Comparison of ENCODE assay signal across 8 cellular contexts in genomic region chr14:96038920-96039632, GRCh38. TPM values are rescaled to one million over a fixed set of nuclear protein-coding genes. Genes with fewer than 3 reads are reported as not detected.
DNase-seq lines count a peak whose midpoint lies in the region; ATAC-seq, FAIRE-seq and TF ChIP-seq lines count a peak whose summit lies in the region.

Gene C14orf132, plus strand, starts transcription at chr14:96039362. Its CDS starts 139 bp downstream, at chr14:96039501.

- no peak for TF ChIP-seq CTCF in GM12865 (IDR thresholded peaks at IDR 0.05; ENCODE audit: insufficient read depth, low read depth, low read length, missing control alignments)
- no peak for TF ChIP-seq CTCF in activated CD8-positive, alpha-beta T cell treated with anti-CD3 and anti-CD28 coated beads for 36 hours (IDR thresholded peaks at IDR 0.05)
- no peak for TF ChIP-seq CTCF in H1 (IDR thresholded peaks at IDR 0.05; ENCODE audit: control extremely low read depth in 1 of 3, insufficient read depth in 1 of 3, low read depth in 1 of 3, low read length in 3 of 3)

- no peak for TF ChIP-seq RAD21 in H1 (IDR thresholded peaks at IDR 0.05 in 1 of 2, conservative IDR thresholded peaks at IDR 0.05 in 1 of 2; ENCODE audit: low read depth in 2 of 2, low read length in 2 of 2)

- peak within 1 kb of the TSS; percentile 28 for H3K4me3 ChIP-seq in GM12865 (ENCODE audit: low read depth, low read length)
- peak within 1 kb of the TSS; percentile 75 to 95 (median 83) for H3K4me3 ChIP-seq in H1 (ENCODE audit: extremely low read depth in 1 of 4, insufficient read depth in 2 of 4, low read depth in 3 of 4, low read length in 4 of 4)
- peak within 1 kb of the TSS; percentile 74 for H3K4me3 ChIP-seq in mesodermal cell (ENCODE audit: extremely low read depth, insufficient read depth, low read length, poor library complexity, severe bottlenecking)

- H3K56ac ChIP-seq in H1 (replicated peaks; ENCODE audit: insufficient read length, low read depth, low read length): peak within 1 kb of the TSS; percentile 47

- peak within 1 kb of the TSS; percentile 71 for H4K91ac ChIP-seq in H1 (replicated peaks; ENCODE audit: insufficient read length, low read length)

- H3K4me1 ChIP-seq in H1 (replicated peaks in 1 of 4; ENCODE audit: control insufficient read depth in 3 of 4, insufficient read depth in 4 of 4, low read length in 3 of 4) (peaks cover 5 to 12% (median 7%) of the 10 kb centered on the region in 4 experiments; a peak in 6 of 7 replicates), mesodermal cell (ENCODE audit: control insufficient read depth, insufficient read depth, low read length, poor library complexity, severe bottlenecking) (peaks cover 4% of the 10 kb centered on the region)

- peaks cover 4% of the 10 kb centered on the region for H3K23me2 ChIP-seq in H1 (ENCODE audit: low read depth, low read length)

- H3K36me3 Mint-ChIP-seq in activated CD8-positive, alpha-beta T cell treated with anti-CD3 and anti-CD28 coated beads for 36 hours (ENCODE audit: low read depth): no peaks in the 10 kb centered on the region

- H2BK5ac ChIP-seq in H1 (ENCODE audit: low read depth, low read length): no peak within 1 kb of the TSS; the same call in 1 of the 2 replicates

- H3K9me3 ChIP-seq in H1 (ENCODE audit: insufficient read depth in 2 of 2, low read depth in 1 of 2, low read length in 1 of 2): no peaks in the 10 kb centered on the region
- H3K9me3 ChIP-seq in mesodermal cell (ENCODE audit: control insufficient read depth, low read length): no peaks in the 10 kb centered on the region

- peak in 1 of 2 experiments; percentile 88; a peak in 2 of 3 replicates for TF ChIP-seq POLR2A in H1 (IDR thresholded peaks at IDR 0.05; ENCODE audit: control extremely low read depth in 1 of 2, low read depth in 2 of 2, low read length in 2 of 2)

- H2BK20ac ChIP-seq in H1 (ENCODE audit: low read length): 0 out of 2 replicates have a peak within 1 kb of the TSS, but pooled peaks have one; percentile 28

- TF ChIP-seq EP300 in H1 (IDR thresholded peaks at IDR 0.05; ENCODE audit: borderline replicate concordance in 1 of 2, low read depth in 2 of 2, low read length in 2 of 2): no peak

- H3K4me2 ChIP-seq in H1 (ENCODE audit: insufficient read depth in 1 of 2, low read depth in 2 of 2, low read length in 2 of 2): peak within 1 kb of the TSS; percentile 61 to 92

- no peak within 1 kb of the TSS; the same call in 1 of the 2 replicates for H2BK12ac ChIP-seq in H1 (ENCODE audit: low read depth, low read length)

- peaks cover 11% of the 10 kb centered on the region for H3K4me1 Mint-ChIP-seq in activated CD8-positive, alpha-beta T cell treated with anti-CD3 and anti-CD28 coated beads for 36 hours (ENCODE audit: low read depth)

- H2AK5ac ChIP-seq in H1 (ENCODE audit: low read depth, low read length): no peak within 1 kb of the TSS

- peaks cover 2 to 23% of the 10 kb centered on the region in 2 experiments; a peak in 1 of 4 replicates for H3K79me2 ChIP-seq in H1 (ENCODE audit: control insufficient read depth in 1 of 2, insufficient read depth in 2 of 2, low read length in 2 of 2)

- peak within 1 kb of the TSS; percentile 64 to 83 (median 77); a peak in 6 of 7 replicates for H3K9ac ChIP-seq in H1 (replicated peaks in 1 of 4; ENCODE audit: extremely low read depth in 1 of 4, low read depth in 3 of 4, low read length in 3 of 4)

- H4K5ac ChIP-seq in H1 (ENCODE audit: insufficient read length, low read depth, low read length): peak within 1 kb of the TSS; percentile 20

- no peak within 1 kb of the TSS for H3K14ac ChIP-seq in H1 (ENCODE audit: insufficient read length)

- no peaks in the 10 kb centered on the region for H3K79me1 ChIP-seq in H1 (ENCODE audit: low read depth, low read length)

- 6% methylated on average over 27 of the region's 72 CpGs; no CpG with 5 or more reads in 1 of the 2 experiments for WGBS in H1 (ENCODE audit: extremely low coverage in 1 of 2, insufficient coverage in 1 of 2, insufficient read length in 1 of 2, insufficient replicate concordance in 2 of 2, low coverage in 1 of 2, low lambda C conversion rate in 2 of 2, missing lambda C conversion rate in 1 of 2), 2 experiments
- 1% methylated on average over 44 to 47 of the region's 72 CpGs for WGBS in mesodermal cell (ENCODE audit: insufficient coverage in 2 of 2), 2 experiments

- H4K8ac ChIP-seq in H1 (ENCODE audit: extremely low read depth, insufficient read depth, low read length): peak within 1 kb of the TSS; percentile 88

- H3K27ac Mint-ChIP-seq in activated CD8-positive, alpha-beta T cell treated with anti-CD3 and anti-CD28 coated beads for 36 hours: peak within 1 kb of the TSS; percentile 19

- H2AFZ ChIP-seq in H1 (ENCODE audit: low read length): peak within 1 kb of the TSS; percentile 80; the same call in 1 of the 2 replicates

- ATAC-seq in activated CD8-positive, alpha-beta T cell treated with anti-CD3 and anti-CD28 coated beads for 36 hours: peak; percentile 87
- no peak for ATAC-seq in HG03460 (IDR thresholded peaks at IDR 0.05; ENCODE audit: unreplicated experiment)
- no peak for ATAC-seq in HG02571 (IDR thresholded peaks at IDR 0.05; ENCODE audit: unreplicated experiment)

- DNase-seq in GM12865 (ENCODE audit: low read depth): peak; percentile 11
- peak; percentile 53 for DNase-seq in NAMALWA (ENCODE audit: low spot score)
- DNase-seq in activated CD8-positive, alpha-beta T cell treated with anti-CD3 and anti-CD28 coated beads for 36 hours: peak; percentile 66
- DNase-seq in H1 (ENCODE audit: low read depth in 1 of 2, low spot score in 2 of 2): peak in 1 of 2 experiments; percentile 80
- peak; percentile 13 for DNase-seq in stimulated activated CD8-positive, alpha-beta memory T cell treated with anti-CD3 and anti-CD28 coated beads, Interleukin-12 subunit alpha, Interleukin-12 subunit beta, amount 100 ng/mL, for 4 hours (ENCODE audit: low read depth)

- H3K4me3 Mint-ChIP-seq in activated CD8-positive, alpha-beta T cell treated with anti-CD3 and anti-CD28 coated beads for 36 hours: peak within 1 kb of the TSS; percentile 73

- no peak within 1 kb of the TSS for H2BK120ac ChIP-seq in H1 (replicated peaks; ENCODE audit: low read depth, low read length)

- CTCF ChIA-PET in activated CD8-positive, alpha-beta T cell treated with anti-CD3 and anti-CD28 coated beads for 36 hours (lab: Charles Lee): interaction anchor here (1.2 kb wide), 1 partner anchor 18 kb away, joined by 4 read pairs; no protein-coding TSS in a partner anchor
- CTCF ChIA-PET in H1 (lab: Charles Lee; ENCODE audit: partially characterized antibody): interaction anchor here (0.6 to 2.2 kb wide), 16 partner anchors 8 to 748 kb away, joined by 3 to 11 read pairs (median 4); no protein-coding TSS in a partner anchor

- H3K27ac ChIP-seq in H1 (ENCODE audit: low read depth, low read length): no peak within 1 kb of the TSS
- peak within 1 kb of the TSS; percentile 69 for H3K27ac ChIP-seq in mesodermal cell (ENCODE audit: low read depth, low read length, severe bottlenecking)

- H3K27me3 Mint-ChIP-seq in activated CD8-positive, alpha-beta T cell treated with anti-CD3 and anti-CD28 coated beads for 36 hours: peaks cover 52% of the 10 kb centered on the region

- H4K20me1 ChIP-seq in H1 (replicated peaks in 1 of 2; ENCODE audit: control insufficient read depth in 1 of 2, insufficient read depth in 2 of 2, low read length in 2 of 2): peaks cover 0 to 8% of the 10 kb centered on the region in 2 experiments

- H3K18ac ChIP-seq in H1 (ENCODE audit: extremely low read depth, low read length): peak within 1 kb of the TSS; percentile 92

- H3K4ac ChIP-seq in H1 (replicated peaks; ENCODE audit: insufficient read length, low read depth, low read length): peak within 1 kb of the TSS; percentile 65

- H2BK15ac ChIP-seq in H1 (ENCODE audit: low read length): no peak within 1 kb of the TSS

- H3K23ac ChIP-seq in H1 (ENCODE audit: insufficient read length): no peak within 1 kb of the TSS

- POLR2A ChIA-PET in activated CD8-positive, alpha-beta T cell treated with anti-CD3 and anti-CD28 coated beads for 36 hours (lab: Charles Lee): interaction anchor here (1.0 kb wide), 1 partner anchor 7 kb away, joined by 3 read pairs; no protein-coding TSS in a partner anchor
- POLR2A ChIA-PET in H1 (lab: Charles Lee; ENCODE audit: partially characterized antibody): interaction anchor here (0.6 to 2.5 kb wide), 8 partner anchors 8 to 513 kb away, joined by 3 to 9 read pairs (median 4); no protein-coding TSS in a partner anchor

- H3K9me3 Mint-ChIP-seq in activated CD8-positive, alpha-beta T cell treated with anti-CD3 and anti-CD28 coated beads for 36 hours: no peaks in the 10 kb centered on the region

- intact Hi-C loops in activated CD8-positive, alpha-beta T cell treated with anti-CD3 and anti-CD28 coated beads for 36 hours (cut with micrococcal nuclease): no loop called here

- no peak for FAIRE-seq in H1 (lab: Jason Lieb, UNC)

- H3K36me3 ChIP-seq in H1 (ENCODE audit: control insufficient read depth in 2 of 4, insufficient read depth in 4 of 4, low read length in 3 of 4) (peaks cover 0 to 4% (median 0%) of the 10 kb centered on the region in 4 experiments; a peak in 1 of 8 replicates), mesodermal cell (ENCODE audit: control insufficient read depth, insufficient read depth, low read length) (peaks cover 9% of the 10 kb centered on the region)

- peaks cover 0 to 15% (median 12%) of the 10 kb centered on the region in 4 experiments; a peak in 6 of 7 replicates for H3K27me3 ChIP-seq in H1 (replicated peaks in 1 of 4; ENCODE audit: control insufficient read depth in 3 of 4, extremely low read depth in 1 of 4, insufficient read depth in 3 of 4, low read length in 3 of 4)

TF ChIP-seq in H1, 55 proteins besides CTCF, POLR2A, EP300 and RAD21 (continues in another document):
- peak; percentile 81 for TF ChIP-seq TBP (IDR thresholded peaks at IDR 0.05; ENCODE audit: low read depth, low read length)
- no peak for TF ChIP-seq YY1 (IDR thresholded peaks at IDR 0.05; ENCODE audit: low read depth, low read length)
- no peak for TF ChIP-seq CREB1 (IDR thresholded peaks at IDR 0.05)
- TF ChIP-seq MAX (IDR thresholded peaks at IDR 0.05): no peak; the same call in 1 of the 2 replicates

RNA-seq across cellular contexts. Expression of gene C14orf132, which starts in this region (rescaled TPM):
- total RNA-seq in activated CD8-positive, alpha-beta T cell treated with anti-CD3 and anti-CD28 coated beads for 36 hours: 1 to 10 TPM; 1.6 to 2.3 TPM
- 32.0 and 32.5 TPM in 2 replicates for total RNA-seq in H1 (2021; fragmentation: NEBNext Ultra II Directional; extraction: Animal tissue kit (Norgen Biotek cat#: 25700))
- 11.7 and 16.6 TPM in 2 replicates for polyA plus RNA-seq in H1 (2011; rRNA removed)
- 13.6 TPM for polyA plus RNA-seq in H1 (2011; cell fraction: cytosol; rRNA removed)
- 22.3 TPM for polyA plus RNA-seq in H1 (2011; cell fraction: nucleus; rRNA removed)
- polyA plus RNA-seq in H1 (2012, experiment 1 of 2): 16.5 to 22.5 TPM (median 19.6 TPM) in 4 replicates
- polyA plus RNA-seq in H1 (2012, experiment 2 of 2): 10.7 TPM
- polyA plus RNA-seq in H1 (2013, experiment 1 of 2): 24.9 TPM
- polyA plus RNA-seq in H1 (2013, experiment 2 of 2): 23.5 TPM
- 25.6 and 30.3 TPM in 2 replicates for polyA minus RNA-seq in H1 (2011; rRNA and poly(A)+ RNA removed)
- polyA minus RNA-seq in H1 (2011; cell fraction: cytosol; rRNA and poly(A)+ RNA removed): 14.3 TPM
- polyA minus RNA-seq in H1 (2011; cell fraction: nucleus; rRNA and poly(A)+ RNA removed): 31.5 TPM
- 24.6 TPM for polyA plus RNA-seq in mesodermal cell (2013, experiment 1 of 2)
- polyA plus RNA-seq in mesodermal cell (2013, experiment 2 of 2): 24.5 TPM

Comparison
In these comparisons a context has a peak if more than half of its experiments do, and no peak if none do; other contexts are left out.
1. H3K4me3 ChIP-seq: peak in every context shown above with its lines; median percentile 83 in H1; 74 in mesodermal cell; 28 in GM12865.